Comparison of ENCODE assay signal across 12 cellular contexts in genomic region chr15:59166156-59166555, GRCh38. TPM values are rescaled to one million over a fixed set of nuclear protein-coding genes. Genes with fewer than 3 reads are reported as not detected.
DNase-seq lines count a peak whose midpoint lies in the region; ATAC-seq and TF ChIP-seq lines count a peak whose summit lies in the region.
"Had no signal": no experiment of that assay in that cellular context is flagged by ENCODE, and none has a peak within 500 bp of the region (broad histone marks: within the 10 kb centered on the region; RNA-seq: fewer than 3 reads in every experiment).

No MANE protein-coding gene starts in this region.

- H3K36me3 ChIP-seq in Caco-2 (ENCODE audit: control insufficient read depth, insufficient read depth, low read length), result peaks cover 2% of the 10 kb centered on the region; the same call in 1 of the 2 replicates
- H3K36me3 ChIP-seq in HUES64 (ENCODE audit: insufficient read depth, low read length), result peaks cover 56% of the 10 kb centered on the region
- H3K36me3 ChIP-seq in effector memory CD4-positive, alpha-beta T cell (ENCODE audit: control insufficient read depth, insufficient read depth, low read length), result no peaks in the 10 kb centered on the region

- no peak for ATAC-seq in GM21529 (IDR thresholded peaks at IDR 0.05; ENCODE audit: unreplicated experiment)

- no peaks in the 10 kb centered on the region for H3K9me3 Mint-ChIP-seq in Caco-2 (ENCODE audit: unreplicated experiment)
- no peaks in the 10 kb centered on the region for H3K9me3 Mint-ChIP-seq in endothelial cell (ENCODE audit: unreplicated experiment)
- H3K9me3 Mint-ChIP-seq in nephron, result no peaks in the 10 kb centered on the region
- H3K9me3 Mint-ChIP-seq: CD8-positive, alpha-beta memory T cell had no signal

- H3K9ac ChIP-seq in HUES64 (ENCODE audit: low read depth, low read length), result no peak overlapping the region

- intact Hi-C loops in Caco-2 (cut with micrococcal nuclease; ENCODE audit: unreplicated experiment), result loop anchor here (10.0 kb wide), 1 partner anchor 249 kb away; no protein-coding TSS in a partner anchor

- CTCF ChIA-PET in Caco-2 (lab: Charles Lee), result interaction anchor here (0.6 to 1.2 kb wide), 4 partner anchors 28 to 1461 kb away, joined by 3 to 5 read pairs (median 3); no protein-coding TSS in a partner anchor

- H3K36me3 Mint-ChIP-seq in Caco-2 (ENCODE audit: insufficient read depth, unreplicated experiment), result peaks cover 59% of the 10 kb centered on the region
- peaks cover 29% of the 10 kb centered on the region for H3K36me3 Mint-ChIP-seq in endothelial cell (ENCODE audit: low read depth, unreplicated experiment)
- H3K36me3 Mint-ChIP-seq in nephron (ENCODE audit: low read depth), result peaks cover 31% of the 10 kb centered on the region
- H3K36me3 Mint-ChIP-seq: CD8-positive, alpha-beta memory T cell had no signal

- DNase-seq in Caco-2, result peak in 1 of 2 experiments; percentile 8
- DNase-seq in endothelial cell (ENCODE audit: low spot score), result no peak
- no peak for DNase-seq in foreskin melanocyte
- DNase-seq in GF-D8 (lab: John Stamatoyannopoulos, UW), result no peak
- DNase-seq in effector memory CD4-positive, alpha-beta T cell, result no peak
- DNase-seq: aorta; CD8-positive, alpha-beta memory T cell; NCI-H446 treated with DMSO at 0.1 percent for 48 hours had no signal

- H3K27ac Mint-ChIP-seq in Caco-2 (ENCODE audit: unreplicated experiment) (peak overlapping the region; percentile 75), endothelial cell (ENCODE audit: unreplicated experiment) (peak overlapping the region; percentile 80), nephron (peak overlapping the region in 2 of 3 experiments; percentile 3 to 7)
- H3K27ac Mint-ChIP-seq: CD8-positive, alpha-beta memory T cell had no signal

- BruUV-seq in Caco-2 (replicated peaks; lab: Mats Ljungman, UMichigan), result no TSS peak

- POLR2A ChIA-PET in Caco-2 (lab: Charles Lee), result interaction anchor here (0.5 to 0.9 kb wide), 3 partner anchors 207 to 1232 kb away, joined by 3 to 4 read pairs (median 4); partner anchors contain the start of gene MYO1E

- peaks cover 9% of the 10 kb centered on the region for H3K4me1 Mint-ChIP-seq in Caco-2 (ENCODE audit: low read depth, unreplicated experiment)
- peaks cover 45% of the 10 kb centered on the region for H3K4me1 Mint-ChIP-seq in endothelial cell (ENCODE audit: unreplicated experiment)
- H3K4me1 Mint-ChIP-seq in nephron, result peaks cover 25% of the 10 kb centered on the region
- H3K4me1 Mint-ChIP-seq: CD8-positive, alpha-beta memory T cell had no signal

- H3K9me3 ChIP-seq in Caco-2, result no peaks in the 10 kb centered on the region
- H3K9me3 ChIP-seq in HUES64 (ENCODE audit: insufficient read depth, low read depth, low read length), result no peaks in the 10 kb centered on the region
- H3K9me3 ChIP-seq in effector memory CD4-positive, alpha-beta T cell (ENCODE audit: control insufficient read depth, low read length), result no peaks in the 10 kb centered on the region

- H3K27me3 ChIP-seq in Caco-2 (replicated peaks; ENCODE audit: control insufficient read depth, insufficient read depth, low read length), result no peaks in the 10 kb centered on the region
- H3K27me3 ChIP-seq in HUES64 (ENCODE audit: insufficient read depth, low read length), result no peaks in the 10 kb centered on the region
- no peaks in the 10 kb centered on the region for H3K27me3 ChIP-seq in effector memory CD4-positive, alpha-beta T cell (replicated peaks; ENCODE audit: control insufficient read depth, insufficient read depth, low read length, poor library complexity, severe bottlenecking)

- peak overlapping the region; percentile 39; the same call in 1 of the 2 replicates for H3K27ac ChIP-seq in HUES64 (ENCODE audit: low read depth, low read length)
- H3K27ac ChIP-seq in effector memory CD4-positive, alpha-beta T cell (ENCODE audit: insufficient read depth, low read length, poor library complexity, severe bottlenecking), result no peak overlapping the region

- H3K4me1 ChIP-seq in Caco-2 (peaks cover 16% of the 10 kb centered on the region), HUES64 (ENCODE audit: insufficient read depth, low read length) (no peaks in the 10 kb centered on the region)
- no peaks in the 10 kb centered on the region for H3K4me1 ChIP-seq in effector memory CD4-positive, alpha-beta T cell (ENCODE audit: control insufficient read depth, insufficient read depth, low read length, poor library complexity, severe bottlenecking)

- no peak overlapping the region for H3K4me3 ChIP-seq in Caco-2 (ENCODE audit: low read depth, low read length)
- no peak overlapping the region for H3K4me3 ChIP-seq in HUES64 (ENCODE audit: low read length)
- no peak overlapping the region for H3K4me3 ChIP-seq in effector memory CD4-positive, alpha-beta T cell (ENCODE audit: insufficient read depth, low read depth, low read length, poor library complexity, severe bottlenecking)

- H3K27me3 Mint-ChIP-seq in Caco-2 (ENCODE audit: insufficient read depth, unreplicated experiment), result no peaks in the 10 kb centered on the region
- H3K27me3 Mint-ChIP-seq in endothelial cell (ENCODE audit: unreplicated experiment), result peaks cover 2% of the 10 kb centered on the region
- no peaks in the 10 kb centered on the region for H3K27me3 Mint-ChIP-seq in nephron (ENCODE audit: low read depth)

- WGBS in HUES64, result 72% methylated on average over 4 of the region's 4 CpGs

- H3K4me3 Mint-ChIP-seq in Caco-2 (ENCODE audit: unreplicated experiment) (no peak overlapping the region), endothelial cell (ENCODE audit: unreplicated experiment) (no peak overlapping the region), nephron (no peak overlapping the region)
- H3K4me3 Mint-ChIP-seq: CD8-positive, alpha-beta memory T cell had no signal

- TF ChIP-seq CTCF in Caco-2 (IDR thresholded peaks at IDR 0.05; ENCODE audit: insufficient read depth in 1 of 2, low read depth in 1 of 2, low read length in 1 of 2, severe bottlenecking in 1 of 2, unreplicated experiment in 1 of 2), result no peak
- TF ChIP-seq CTCF in endothelial cell (IDR thresholded peaks at IDR 0.05; ENCODE audit: unreplicated experiment), result no peak
- no peak for TF ChIP-seq CTCF in nephron (IDR thresholded peaks at IDR 0.05; ENCODE audit: unreplicated experiment in 3 of 3)

RNA-seq across cellular contexts. Expression of gene LDHAL6B, which starts 40.5 kb away (rescaled TPM):
- total RNA-seq in Caco-2 (2022) (not detected in 2 replicates), endothelial cell (ENCODE audit: unreplicated experiment) (not detected)
- polyA plus RNA-seq in HUES64 (2013, experiment 1 of 2), result not detected
- polyA plus RNA-seq in HUES64 (2013, experiment 2 of 2), result not detected
- total RNA-seq: aorta; CD8-positive, alpha-beta memory T cell; renal cortical epithelial cell had no signal
- polyA plus RNA-seq: aorta; CD8-positive, alpha-beta memory T cell had no signal

Comparison
In these comparisons a context has a peak if more than half of its experiments do, and no peak if none do; other contexts are left out.
1. H3K27ac Mint-ChIP-seq: peak in every context shown above with its lines; median percentile 80 in endothelial cell; 75 in Caco-2; 5 in nephron.